ENCODE assay signal across 14 cellular contexts in genomic region chr16:50533317-50533716, GRCh38. TPM values are rescaled to one million over a fixed set of nuclear protein-coding genes. Genes with fewer than 3 reads are reported as not detected.
A peak's percentile ranks its signal among the peaks of the same experiment; 100 is the strongest.
DNase-seq lines count a peak whose midpoint lies in the region; ATAC-seq and TF ChIP-seq lines count a peak whose summit lies in the region.
"Had no signal": no experiment of that assay in that cellular context is flagged by ENCODE, and none has a peak within 500 bp of the region (broad histone marks: within the 10 kb centered on the region; RNA-seq: fewer than 3 reads in every experiment).

No MANE protein-coding gene starts in this region.

- H3K27ac Mint-ChIP-seq in CD14-positive monocyte (no peak overlapping the region), osteocyte (ENCODE audit: unreplicated experiment) (no peak overlapping the region)
- H3K27ac Mint-ChIP-seq in activated T-helper 2 cell treated with anti-CD3 and anti-CD28 coated beads, Interferon-gamma antibody, Interleukin-2, Interleukin-4, amounts not matched to agents 10 μg/mL and 5 μg/mL and 100 μg/mL, durations not matched to agents 14 hours and 24 hours and 36 hours: no peak overlapping the region
- H3K27ac Mint-ChIP-seq: CD8-positive, alpha-beta memory T cell had no signal

- H3K4me2 ChIP-seq in SK-N-SH: no peak overlapping the region
- no peak overlapping the region for H3K4me2 ChIP-seq in PC-9
- H3K4me2 ChIP-seq: A549 had no signal

- H3K27me3 ChIP-seq in SK-N-SH (ENCODE audit: insufficient read depth): no peaks in the 10 kb centered on the region
- no peaks in the 10 kb centered on the region for H3K27me3 ChIP-seq in PC-9 (ENCODE audit: insufficient read depth, low read depth)

- no peak overlapping the region for H3K9ac ChIP-seq in SK-N-SH

- H3K36me3 ChIP-seq in SK-N-SH (replicated peaks in 1 of 2; ENCODE audit: control insufficient read depth in 1 of 2, insufficient read depth in 2 of 2, low read length in 1 of 2) (no peaks in the 10 kb centered on the region), PC-9 (ENCODE audit: low read depth) (no peaks in the 10 kb centered on the region)
- H3K36me3 ChIP-seq: HAP-1 had no signal

- peaks cover 5 to 14% (median 7%) of the 10 kb centered on the region in 3 donors for H3K27me3 Mint-ChIP-seq in CD14-positive monocyte (ENCODE audit: low read depth in 3 of 3)
- H3K27me3 Mint-ChIP-seq in osteocyte (ENCODE audit: unreplicated experiment): peaks cover 3% of the 10 kb centered on the region
- peaks cover 8% of the 10 kb centered on the region for H3K27me3 Mint-ChIP-seq in activated T-helper 2 cell treated with anti-CD3 and anti-CD28 coated beads, Interferon-gamma antibody, Interleukin-2, Interleukin-4, amounts not matched to agents 10 μg/mL and 5 μg/mL and 100 μg/mL, durations not matched to agents 14 hours and 24 hours and 36 hours (ENCODE audit: low read depth)

- no peak for ATAC-seq in left lobe of liver
- ATAC-seq in GM18858 (IDR thresholded peaks at IDR 0.05; ENCODE audit: unreplicated experiment): no peak
- ATAC-seq: A549 had no signal

- H3K4me3 Mint-ChIP-seq in CD14-positive monocyte (no peak overlapping the region), osteocyte (ENCODE audit: unreplicated experiment) (no peak overlapping the region)
- H3K4me3 Mint-ChIP-seq in activated T-helper 2 cell treated with anti-CD3 and anti-CD28 coated beads, Interferon-gamma antibody, Interleukin-2, Interleukin-4, amounts not matched to agents 10 μg/mL and 5 μg/mL and 100 μg/mL, durations not matched to agents 14 hours and 24 hours and 36 hours (ENCODE audit: low read depth): no peak overlapping the region
- H3K4me3 Mint-ChIP-seq: CD8-positive, alpha-beta memory T cell had no signal

- DNase-seq in CD14-positive monocyte (ENCODE audit: low spot score): peak; percentile 15
- peak; percentile 63 for DNase-seq in coronary artery (ENCODE audit: low spot score)
- peak; percentile 34 for DNase-seq in left lobe of liver (ENCODE audit: low spot score)
- DNase-seq in osteocyte (ENCODE audit: extremely low spot score, unreplicated experiment): peak; percentile 56
- no peak for DNase-seq in SK-N-SH
- no peak for DNase-seq in PC-9
- no peak for DNase-seq in activated T-helper 2 cell treated with anti-CD3 and anti-CD28 coated beads, Interferon-gamma antibody, Interleukin-2, Interleukin-4, amounts not matched to agents 10 μg/mL and 5 μg/mL and 100 μg/mL, durations not matched to agents 14 hours and 24 hours and 36 hours (ENCODE audit: low spot score)
- DNase-seq: CD8-positive, alpha-beta memory T cell; DND-41; GDM1 had no signal

- H3K79me2 ChIP-seq in SK-N-SH (ENCODE audit: insufficient read depth) (no peaks in the 10 kb centered on the region), PC-9 (ENCODE audit: low read depth) (no peaks in the 10 kb centered on the region)

- intact Hi-C loops in CD14-positive monocyte (cut with micrococcal nuclease): no loop called here
- intact Hi-C loops in PC-9 (cut with micrococcal nuclease; ENCODE audit: unreplicated experiment): no loop called here
- intact Hi-C loops in activated T-helper 2 cell treated with anti-CD3 and anti-CD28 coated beads, Interferon-gamma antibody, Interleukin-2, Interleukin-4, amounts not matched to agents 10 μg/mL and 5 μg/mL and 100 μg/mL, durations not matched to agents 14 hours and 24 hours and 36 hours (cut with micrococcal nuclease): no loop called here

- POLR2A ChIA-PET in SK-N-SH (lab: Yijun Ruan, JAX) (no interaction called here), PC-9 (lab: Charles Lee; ENCODE audit: unreplicated experiment) (no interaction called here)

- H3K36me3 Mint-ChIP-seq in CD14-positive monocyte (no peaks in the 10 kb centered on the region), osteocyte (ENCODE audit: unreplicated experiment) (no peaks in the 10 kb centered on the region)
- no peaks in the 10 kb centered on the region for H3K36me3 Mint-ChIP-seq in activated T-helper 2 cell treated with anti-CD3 and anti-CD28 coated beads, Interferon-gamma antibody, Interleukin-2, Interleukin-4, amounts not matched to agents 10 μg/mL and 5 μg/mL and 100 μg/mL, durations not matched to agents 14 hours and 24 hours and 36 hours (ENCODE audit: low read depth)

- H3K4me1 Mint-ChIP-seq in CD14-positive monocyte: no peaks in the 10 kb centered on the region
- H3K4me1 Mint-ChIP-seq in osteocyte (ENCODE audit: unreplicated experiment): no peaks in the 10 kb centered on the region
- no peaks in the 10 kb centered on the region for H3K4me1 Mint-ChIP-seq in activated T-helper 2 cell treated with anti-CD3 and anti-CD28 coated beads, Interferon-gamma antibody, Interleukin-2, Interleukin-4, amounts not matched to agents 10 μg/mL and 5 μg/mL and 100 μg/mL, durations not matched to agents 14 hours and 24 hours and 36 hours (ENCODE audit: low read depth)
- H3K4me1 Mint-ChIP-seq: CD8-positive, alpha-beta memory T cell had no signal

- no peak for TF ChIP-seq RAD21 in SK-N-SH (IDR thresholded peaks at IDR 0.05; ENCODE audit: low read length)

- H3K27ac ChIP-seq in coronary artery: no peak overlapping the region
- H3K27ac ChIP-seq in SK-N-SH (ENCODE audit: low read depth in 2 of 2, low read length in 1 of 2): no peak overlapping the region
- H3K27ac ChIP-seq in PC-9: no peak overlapping the region
- H3K27ac ChIP-seq: A549 had no signal

- CTCF ChIA-PET in SK-N-SH (lab: Yijun Ruan, JAX): interaction anchor here (1.4 kb wide), 1 partner anchor 158 kb away, joined by 5 read pairs; no protein-coding TSS in a partner anchor
- CTCF ChIA-PET in PC-9 (lab: Charles Lee): interaction anchor here (0.6 kb wide), 1 partner anchor 177 kb away, joined by 4 read pairs; no protein-coding TSS in a partner anchor

- H3K9me3 Mint-ChIP-seq in CD14-positive monocyte: peaks cover 2 to 24% (median 17%) of the 10 kb centered on the region in 7 donors
- peaks cover 17% of the 10 kb centered on the region for H3K9me3 Mint-ChIP-seq in osteocyte (ENCODE audit: unreplicated experiment)
- peaks cover 5% of the 10 kb centered on the region for H3K9me3 Mint-ChIP-seq in activated T-helper 2 cell treated with anti-CD3 and anti-CD28 coated beads, Interferon-gamma antibody, Interleukin-2, Interleukin-4, amounts not matched to agents 10 μg/mL and 5 μg/mL and 100 μg/mL, durations not matched to agents 14 hours and 24 hours and 36 hours

- H3K4me3 ChIP-seq in coronary artery: no peak overlapping the region
- H3K4me3 ChIP-seq in SK-N-SH (ENCODE audit: low read depth in 2 of 2, low read length in 1 of 2): no peak overlapping the region
- no peak overlapping the region for H3K4me3 ChIP-seq in PC-9
- H3K4me3 ChIP-seq: A549, HAP-1 had no signal

- no peaks in the 10 kb centered on the region for H4K20me1 ChIP-seq in SK-N-SH (ENCODE audit: insufficient read depth)
- no peaks in the 10 kb centered on the region for H4K20me1 ChIP-seq in PC-9 (ENCODE audit: insufficient read depth)

- H3F3A ChIP-seq in SK-N-SH (replicated peaks; ENCODE audit: insufficient read depth): no peaks in the 10 kb centered on the region
- H3F3A ChIP-seq in PC-9 (ENCODE audit: insufficient read depth, low read depth): peaks cover 26% of the 10 kb centered on the region

- H3K9me3 ChIP-seq in SK-N-SH (no peaks in the 10 kb centered on the region), PC-9 (ENCODE audit: insufficient read depth, low read depth) (peaks cover 16% of the 10 kb centered on the region)

- no peak for TF ChIP-seq CTCF in CD14-positive monocyte (IDR thresholded peaks at IDR 0.05)
- no peak for TF ChIP-seq CTCF in coronary artery (IDR thresholded peaks at IDR 0.05)
- TF ChIP-seq CTCF in osteocyte (IDR thresholded peaks at IDR 0.05): no peak
- TF ChIP-seq CTCF in SK-N-SH (IDR thresholded peaks at IDR 0.05): no peak
- no peak for TF ChIP-seq CTCF in PC-9 (conservative IDR thresholded peaks at IDR 0.05)

- 53% methylated on average over 3 of the region's 4 CpGs for WGBS in SK-N-SH (ENCODE audit: low lambda C conversion rate)

- no peak for TF ChIP-seq EP300 in SK-N-SH (IDR thresholded peaks at IDR 0.05; ENCODE audit: borderline replicate concordance in 1 of 2, low read depth in 1 of 2, low read length in 1 of 2)

- BruUV-seq in PC-9 (replicated peaks; lab: Mats Ljungman, UMichigan): no TSS peak

- peaks cover 0 to 6% of the 10 kb centered on the region in 2 experiments; a peak in 1 of 4 replicates for H3K4me1 ChIP-seq in SK-N-SH (ENCODE audit: control insufficient read depth in 1 of 2, insufficient read depth in 2 of 2, low read depth in 1 of 2, low read length in 1 of 2)
- H3K4me1 ChIP-seq in PC-9 (replicated peaks; ENCODE audit: insufficient read depth): peaks cover 35% of the 10 kb centered on the region
- H3K4me1 ChIP-seq: A549, HAP-1 had no signal

- H3K9me2 ChIP-seq in SK-N-SH: no peaks in the 10 kb centered on the region
- no peaks in the 10 kb centered on the region for H3K9me2 ChIP-seq in PC-9 (ENCODE audit: insufficient read depth)

- H2AFZ ChIP-seq in SK-N-SH (ENCODE audit: low read depth) (no peak overlapping the region), PC-9 (no peak overlapping the region)

TF ChIP-seq in SK-N-SH, 30 proteins besides CTCF, POLR2A, EP300 and RAD21 (continues in another document):
- TF ChIP-seq TEAD4 (IDR thresholded peaks at IDR 0.05; ENCODE audit: borderline replicate concordance, insufficient read depth) (no peak), MEF2A (IDR thresholded peaks at IDR 0.05; ENCODE audit: borderline replicate concordance, low read depth) (no peak), USF1 (IDR thresholded peaks at IDR 0.05; ENCODE audit: borderline replicate concordance, low read depth) (no peak), RXRA (IDR thresholded peaks at IDR 0.05; ENCODE audit: borderline replicate concordance, low read depth) (no peak), POLR2AphosphoS5 (IDR thresholded peaks at IDR 0.05; ENCODE audit: low read depth, low read length) (no peak), ELF1 (IDR thresholded peaks at IDR 0.05) (no peak), JUND (IDR thresholded peaks at IDR 0.05) (no peak), RCOR1 (IDR thresholded peaks at IDR 0.05; ENCODE audit: low read length) (no peak), GABPA (IDR thresholded peaks at IDR 0.05; ENCODE audit: low read depth) (no peak)

RNA-seq across cellular contexts. Expression of gene NKD1, which starts 14.9 kb away (rescaled TPM):
- polyA plus RNA-seq in CD14-positive monocyte (not detected), SK-N-SH (2012; rRNA removed) (0.02 and 0.13 TPM in 2 replicates)
- total RNA-seq in left lobe of liver (3.9 TPM), osteocyte (0.43 and 0.63 TPM in 2 replicates), PC-9 (2021) (0.44 and 0.83 TPM in 2 replicates)
- 0.03 and 0.16 TPM in 2 replicates for polyA plus RNA-seq in SK-N-SH (2012; cell fraction: cytosol; rRNA removed)
- 0.04 and 0.05 TPM in 2 replicates for polyA plus RNA-seq in SK-N-SH (2012; cell fraction: nucleus; rRNA removed)
- 0.96 and 1.8 TPM in 2 replicates for total RNA-seq in activated T-helper 2 cell treated with anti-CD3 and anti-CD28 coated beads, Interferon-gamma antibody, Interleukin-2, Interleukin-4, amounts not matched to agents 10 μg/mL and 5 μg/mL and 100 μg/mL, durations not matched to agents 14 hours and 24 hours and 36 hours
- polyA plus RNA-seq: AG04450 had no signal

Comparison
In these comparisons a context has a peak if more than half of its experiments do, and no peak if none do; other contexts are left out.
1. DNase-seq: peak in CD14-positive monocyte (single experiment), coronary artery (single experiment), left lobe of liver (single experiment) and osteocyte (single experiment); none in SK-N-SH (single experiment), PC-9 (0 of 2) and activated T-helper 2 cell treated with anti-CD3 and anti-CD28 coated beads, Interferon-gamma antibody, Interleukin-2, Interleukin-4, amounts not matched to agents 10 μg/mL and 5 μg/mL and 100 μg/mL, durations not matched to agents 14 hours and 24 hours and 36 hours (single experiment).